13 cellular contexts compared by ENCODE assay signal in genomic region chr4:82705169-82705568, GRCh38.
DNase-seq lines count a peak whose midpoint lies in the region; ATAC-seq and TF ChIP-seq lines count a peak whose summit lies in the region.
"Had no signal": no experiment of that assay in that cellular context is flagged by ENCODE, and none has a peak within 500 bp of the region (broad histone marks: within the 10 kb centered on the region; RNA-seq: fewer than 3 reads in every experiment).

No MANE protein-coding gene starts in this region.

- H3K4me1 Mint-ChIP-seq in endodermal cell, result peaks cover 26% of the 10 kb centered on the region
- H3K4me1 Mint-ChIP-seq: B cell; CD4-positive, alpha-beta memory T cell had no signal

- no peak overlapping the region for H3K27ac Mint-ChIP-seq in endodermal cell
- H3K27ac Mint-ChIP-seq: B cell; CD4-positive, alpha-beta memory T cell had no signal

- no peak overlapping the region for H3K9ac ChIP-seq in BLaER1
- H3K9ac ChIP-seq in adipocyte (ENCODE audit: low read length), result peak overlapping the region; percentile 45
- no peak overlapping the region for H3K9ac ChIP-seq in endodermal cell (ENCODE audit: extremely low read depth, low read length, poor library complexity, severe bottlenecking)

- H3K36me3 Mint-ChIP-seq in endodermal cell (ENCODE audit: low read depth), result no peaks in the 10 kb centered on the region
- H3K36me3 Mint-ChIP-seq: CD4-positive, alpha-beta memory T cell had no signal

- H3K9me3 Mint-ChIP-seq in endodermal cell, result no peaks in the 10 kb centered on the region
- H3K9me3 Mint-ChIP-seq: CD4-positive, alpha-beta memory T cell had no signal

- peak; percentile 15 for TF ChIP-seq CTCF in endodermal cell (conservative IDR thresholded peaks at IDR 0.05)

- H3K4me3 ChIP-seq in BLaER1 (no peak overlapping the region), adipocyte (ENCODE audit: low read length) (no peak overlapping the region), endodermal cell (ENCODE audit: low read length) (no peak overlapping the region)
- H3K4me3 ChIP-seq: HAP-1 had no signal

- no peaks in the 10 kb centered on the region for H4K20me1 ChIP-seq in BLaER1

- 92 to 96% methylated on average over 4 to 6 of the region's 6 CpGs for WGBS in endodermal cell (ENCODE audit: insufficient coverage in 1 of 2, insufficient read length in 1 of 2), 2 experiments

- H3K9me3 ChIP-seq in BLaER1 (no peaks in the 10 kb centered on the region), adipocyte (ENCODE audit: control insufficient read depth, low read length) (no peaks in the 10 kb centered on the region), endodermal cell (ENCODE audit: control insufficient read depth, low read length) (peaks cover 7% of the 10 kb centered on the region)
- H3K9me3 ChIP-seq: HAP-1 had no signal

- DNase-seq in adipocyte (ENCODE audit: low read depth) (no peak), endodermal cell (peak; percentile 45), NCI-H1092 treated with DMSO at 0.1 percent for 48 hours (lab: John Stamatoyannopoulos, UW) (no peak)
- no peak for DNase-seq in activated CD8-positive, alpha-beta memory T cell treated with anti-CD3 and anti-CD28 coated beads for 24 hours
- DNase-seq: CD4-positive, alpha-beta memory T cell; DMS79; GOT3 had no signal

- H3K27me3 Mint-ChIP-seq in endodermal cell (ENCODE audit: insufficient read depth), result no peaks in the 10 kb centered on the region

- no peak overlapping the region for H3K4me3 Mint-ChIP-seq in endodermal cell
- H3K4me3 Mint-ChIP-seq: B cell; CD4-positive, alpha-beta memory T cell had no signal

- ATAC-seq in GM19351 (IDR thresholded peaks at IDR 0.05; ENCODE audit: unreplicated experiment), result no peak

- H3K36me3 ChIP-seq in BLaER1, result peaks cover 30% of the 10 kb centered on the region
- no peaks in the 10 kb centered on the region for H3K36me3 ChIP-seq in adipocyte (ENCODE audit: control insufficient read depth, insufficient read depth, low read length, severe bottlenecking)
- peaks cover 6% of the 10 kb centered on the region for H3K36me3 ChIP-seq in endodermal cell (ENCODE audit: control insufficient read depth, insufficient read depth, low read length)
- H3K36me3 ChIP-seq: HAP-1 had no signal

- H3K27me3 ChIP-seq in BLaER1 (no peaks in the 10 kb centered on the region), adipocyte (replicated peaks; ENCODE audit: control insufficient read depth, insufficient read depth, low read length) (no peaks in the 10 kb centered on the region), endodermal cell (ENCODE audit: control insufficient read depth, insufficient read depth, low read length, poor library complexity, severe bottlenecking) (no peaks in the 10 kb centered on the region)

- peaks cover 27% of the 10 kb centered on the region for H3K4me1 ChIP-seq in BLaER1
- H3K4me1 ChIP-seq in adipocyte (ENCODE audit: control insufficient read depth, insufficient read depth, low read length), result peaks cover 40% of the 10 kb centered on the region
- H3K4me1 ChIP-seq in endodermal cell (ENCODE audit: control insufficient read depth, insufficient read depth, low read length), result peaks cover 15% of the 10 kb centered on the region

- H3K27ac ChIP-seq in BLaER1, result no peak overlapping the region
- H3K27ac ChIP-seq in endodermal cell (ENCODE audit: low read depth, low read length), result no peak overlapping the region
- H3K27ac ChIP-seq in temporal lobe (ENCODE audit: low read depth, low read length), result peak overlapping the region; percentile 5
- H3K27ac ChIP-seq: C4-2B had no signal

- 0 out of 2 replicates have a peak overlapping the region, but pooled peaks have one; percentile 23 for H3K4me2 ChIP-seq in BLaER1
